Comparison of ENCODE assay signal across 8 cellular contexts in genomic region chr16:89917773-89918452, GRCh38. TPM values are rescaled to one million over a fixed set of nuclear protein-coding genes. Genes with fewer than 3 reads are reported as not detected.
DNase-seq lines count a peak whose midpoint lies in the region; ATAC-seq and TF ChIP-seq lines count a peak whose summit lies in the region.

No MANE protein-coding gene starts in this region.

- ATAC-seq in GM21367 (IDR thresholded peaks at IDR 0.05; ENCODE audit: unreplicated experiment) (peak; percentile 67), foreskin keratinocyte (peak; percentile 50)

- H3K27me3 ChIP-seq in foreskin keratinocyte = no peaks in the 10 kb centered on the region
- H3K27me3 ChIP-seq in parathyroid adenoma (ENCODE audit: control insufficient read depth, insufficient read depth, low read length) = no peaks in the 10 kb centered on the region
- H3K27me3 ChIP-seq in tibial nerve = peaks cover 0 to 10% of the 10 kb centered on the region in 2 donors

- TF ChIP-seq POLR2A in tibial nerve (IDR thresholded peaks at IDR 0.05) = no peak

- peak overlapping the region; percentile 65 for H2AFZ ChIP-seq in parathyroid adenoma

- H3K9ac ChIP-seq in parathyroid adenoma = no peak overlapping the region

- peak; percentile 89 for DNase-seq in COR-L47 (lab: John Stamatoyannopoulos, UW)
- DNase-seq in HUDEP-2 (lab: John Stamatoyannopoulos, UW; ENCODE audit: unreplicated experiment in 76 of 76) = peak in 73 of 76 experiments; percentile 37 to 89 (median 77)
- peak; percentile 90 for DNase-seq in RPMI8226
- peak; percentile 56 for DNase-seq in activated T-helper 9 cell treated with anti-CD3 and anti-CD28 coated beads, Interleukin-2, amount 50 U/mL, for 16 hours (ENCODE audit: low read depth)
- peak; percentile 76 to 84 for DNase-seq in foreskin keratinocyte
- peak in 1 of 2 donors; percentile 40 for DNase-seq in tibial nerve (ENCODE audit: low spot score in 2 of 2)

- no peaks in the 10 kb centered on the region for H3K36me3 ChIP-seq in parathyroid adenoma (ENCODE audit: control insufficient read depth, insufficient read depth, low read length)
- peaks cover 0 to 10% (median 0%) of the 10 kb centered on the region in 3 donors for H3K36me3 ChIP-seq in tibial nerve

- TF ChIP-seq CTCF in foreskin keratinocyte (conservative IDR thresholded peaks at IDR 0.05) (no peak), parathyroid adenoma (IDR thresholded peaks at IDR 0.05) (no peak), tibial nerve (IDR thresholded peaks at IDR 0.05) (no peak)

- H3K9me3 ChIP-seq in parathyroid adenoma (ENCODE audit: control insufficient read depth, low read length) (no peaks in the 10 kb centered on the region), tibial nerve (no peaks in the 10 kb centered on the region)

- peak in 1 of 2 donors; percentile 50 for TF ChIP-seq EP300 in tibial nerve (IDR thresholded peaks at IDR 0.05)

- H3K4me3 ChIP-seq in parathyroid adenoma (ENCODE audit: low read depth, low read length) (no peak overlapping the region), tibial nerve (peak overlapping the region; percentile 20 to 49 (median 32))

- H3K4me1 ChIP-seq in foreskin keratinocyte = peaks cover 9% of the 10 kb centered on the region
- H3K4me1 ChIP-seq in parathyroid adenoma = peaks cover 8% of the 10 kb centered on the region
- H3K4me1 ChIP-seq in tibial nerve = peaks cover 0 to 70% (median 36%) of the 10 kb centered on the region in 4 donors

- H3K4me2 ChIP-seq in parathyroid adenoma (ENCODE audit: low read length) = peak overlapping the region; percentile 40

- no peaks in the 10 kb centered on the region for H3K79me2 ChIP-seq in parathyroid adenoma

- H3K27ac ChIP-seq in foreskin keratinocyte = no peak overlapping the region
- H3K27ac ChIP-seq in parathyroid adenoma = no peak overlapping the region
- H3K27ac ChIP-seq in tibial nerve = peak overlapping the region in 3 of 4 donors; percentile 5 to 63 (median 47)

- WGBS in tibial nerve, 2 donors = 2% methylated on average over 12 to 27 of the region's 39 CpGs

RNA-seq across cellular contexts. Expression of gene MC1R, which starts 0.7 kb away (rescaled TPM):
- total RNA-seq in foreskin keratinocyte (1.4 and 2.8 TPM in 2 replicates), tibial nerve (10 to 100 TPM in 1 of 4 donors, 1 to 10 TPM in 3; 3.3 to 15.7 (median 6.9) TPM)
- polyA plus RNA-seq in foreskin keratinocyte = 1.3 and 2.1 TPM in 2 replicates

RNA-seq across cellular contexts. Expression of gene TUBB3, which starts 5.2 kb away (rescaled TPM):
- total RNA-seq in foreskin keratinocyte (29.0 and 60.8 TPM in 2 replicates), tibial nerve (10 to 100 TPM in 1 of 4 donors, 1 to 10 TPM in 1, under 1 TPM in 1, not detected in 1; 0.59 to 12.0 (median 3.5) TPM)
- polyA plus RNA-seq in foreskin keratinocyte = 31.4 and 65.5 TPM in 2 replicates

RNA-seq across cellular contexts. Expression of gene DEF8, which starts 30.6 kb away (rescaled TPM):
- 87.8 and 90.1 TPM in 2 replicates for total RNA-seq in foreskin keratinocyte
- polyA plus RNA-seq in foreskin keratinocyte = 111 TPM in 2 replicates
- 100 to 1,000 TPM in 2 of 4 donors, 10 to 100 TPM in 2; 60.9 to 144 (median 96.6) TPM for total RNA-seq in tibial nerve

RNA-seq across cellular contexts. Expression of gene TCF25, which starts 44.5 kb away (rescaled TPM):
- total RNA-seq in foreskin keratinocyte = 89.1 and 93.4 TPM in 2 replicates
- polyA plus RNA-seq in foreskin keratinocyte = 84.8 and 92.9 TPM in 2 replicates
- 100 to 1,000 TPM; 181 to 350 (median 290) TPM for total RNA-seq in tibial nerve

Comparison
In these comparisons a context has a peak if more than half of its experiments do, and no peak if none do; other contexts are left out.
1. H3K27ac ChIP-seq: peak in tibial nerve (3 of 4); none in foreskin keratinocyte (single experiment) and parathyroid adenoma (single experiment).